In genomic region chr20:47502801-47503239, GRCh38 we compare ENCODE assay signal across 8 cellular contexts. TPM values are rescaled to one million over a fixed set of nuclear protein-coding genes. Genes with fewer than 3 reads are reported as not detected.
DNase-seq lines count a peak whose midpoint lies in the region; ATAC-seq and TF ChIP-seq lines count a peak whose summit lies in the region.

No MANE protein-coding gene starts in this region.

- no peaks in the 10 kb centered on the region for H3K36me3 ChIP-seq in CD4-positive, CD25-positive, alpha-beta regulatory T cell (ENCODE audit: control insufficient read depth, insufficient read depth, low read length)
- H3K36me3 ChIP-seq in RWPE2 (ENCODE audit: low read depth) = peaks cover 11% of the 10 kb centered on the region; the same call in 1 of the 2 replicates
- H3K36me3 ChIP-seq in upper lobe of right lung = no peaks in the 10 kb centered on the region

- peak overlapping the region; percentile 100 for H3K4me3 ChIP-seq in CD4-positive, CD25-positive, alpha-beta regulatory T cell (ENCODE audit: low read depth, low read length)
- H3K4me3 ChIP-seq in HL-60 (replicated peaks; ENCODE audit: insufficient read depth, low read length) (peak overlapping the region; percentile 97), RWPE2 (ENCODE audit: severe bottlenecking) (peak overlapping the region; percentile 84), dorsolateral prefrontal cortex (peak overlapping the region; percentile 68 to 98 (median 91)), upper lobe of right lung (peak overlapping the region; percentile 91)

- no peaks in the 10 kb centered on the region for H3K27me3 ChIP-seq in CD4-positive, CD25-positive, alpha-beta regulatory T cell (ENCODE audit: control insufficient read depth, insufficient read depth, low read length)
- H3K27me3 ChIP-seq in HL-60 (ENCODE audit: insufficient read depth, poor library complexity, severe bottlenecking) (no peaks in the 10 kb centered on the region), RWPE2 (ENCODE audit: insufficient read depth, poor library complexity, severe bottlenecking) (no peaks in the 10 kb centered on the region), dorsolateral prefrontal cortex (no peaks in the 10 kb centered on the region), upper lobe of right lung (no peaks in the 10 kb centered on the region)

- H3K4me1 ChIP-seq in CD4-positive, CD25-positive, alpha-beta regulatory T cell (ENCODE audit: control insufficient read depth, insufficient read depth, low read length, poor library complexity, severe bottlenecking) = peaks cover 53% of the 10 kb centered on the region
- peaks cover 27% of the 10 kb centered on the region for H3K4me1 ChIP-seq in RWPE2 (ENCODE audit: insufficient read depth, poor library complexity, severe bottlenecking)
- H3K4me1 ChIP-seq in upper lobe of right lung = peaks cover 25% of the 10 kb centered on the region

- intact Hi-C loops in dorsolateral prefrontal cortex (cut with DNase I) (loop anchor here in 1 of 2 donors (5.0 kb wide), 1 partner anchor 91 kb away; no protein-coding TSS in a partner anchor), upper lobe of right lung (cut with DNase I) (no loop called here)

- H3K27me3 Mint-ChIP-seq in CD4-positive, CD25-positive, alpha-beta regulatory T cell = no peaks in the 10 kb centered on the region

- peak overlapping the region; percentile 97 to 100 (median 99) for H3K4me3 Mint-ChIP-seq in CD4-positive, CD25-positive, alpha-beta regulatory T cell

- DNase-seq in CD4-positive, CD25-positive, alpha-beta regulatory T cell = peak in 2 of 3 donors; percentile 66 to 85
- DNase-seq in HL-60 (ENCODE audit: low read depth in 1 of 2, low spot score in 1 of 2) (peak; percentile 80 to 86), RWPE2 (ENCODE audit: low spot score) (no peak), dorsolateral prefrontal cortex (peak in 1 of 10 donors; percentile 14), medulla oblongata (ENCODE audit: extremely low spot score) (peak; percentile 65), upper lobe of right lung (no peak), ecto neural progenitor cell (ENCODE audit: low spot score) (no peak), putamen (ENCODE audit: low spot score) (no peak)

- H3K27ac Mint-ChIP-seq in CD4-positive, CD25-positive, alpha-beta regulatory T cell = peak overlapping the region; percentile 92 to 94 (median 94)

- TF ChIP-seq CTCF in HL-60 (IDR thresholded peaks at IDR 0.05; ENCODE audit: insufficient read depth, low read length) = no peak
- TF ChIP-seq CTCF in RWPE2 (IDR thresholded peaks at IDR 0.05; ENCODE audit: poor library complexity, severe bottlenecking) = no peak
- TF ChIP-seq CTCF in dorsolateral prefrontal cortex (IDR thresholded peaks at IDR 0.05 in 54 of 56, conservative IDR thresholded peaks at IDR 0.05 in 2 of 56; ENCODE audit: low read depth in 1 of 56, partially characterized antibody in 56 of 56) = no peak
- TF ChIP-seq CTCF in upper lobe of right lung (IDR thresholded peaks at IDR 0.05) = no peak

- peak overlapping the region; percentile 79 for H3K27ac ChIP-seq in CD4-positive, CD25-positive, alpha-beta regulatory T cell (ENCODE audit: insufficient read depth, low read length, poor library complexity, severe bottlenecking)
- H3K27ac ChIP-seq in HL-60 (replicated peaks) (peak overlapping the region; percentile 72), RWPE2 (ENCODE audit: poor library complexity, severe bottlenecking) (peak overlapping the region; percentile 63), dorsolateral prefrontal cortex (peak overlapping the region in 41 of 59 donors; percentile 0 to 94 (median 85)), upper lobe of right lung (peak overlapping the region; percentile 95)

- peak; percentile 68 to 70 for ATAC-seq in CD4-positive, CD25-positive, alpha-beta regulatory T cell (ENCODE audit: low read depth in 2 of 2)
- ATAC-seq in RWPE2 (ENCODE audit: low read depth) = peak; percentile 23; the same call in 2 of the 3 replicates
- peak; percentile 12 for ATAC-seq in upper lobe of right lung

- peaks cover 27 to 66% (median 49%) of the 10 kb centered on the region in 4 donors for H3K4me1 Mint-ChIP-seq in CD4-positive, CD25-positive, alpha-beta regulatory T cell

- peaks cover 0 to 1% (median 0%) of the 10 kb centered on the region in 7 donors for H3K9me3 Mint-ChIP-seq in CD4-positive, CD25-positive, alpha-beta regulatory T cell

- no peaks in the 10 kb centered on the region for H3K36me3 Mint-ChIP-seq in CD4-positive, CD25-positive, alpha-beta regulatory T cell

- no peaks in the 10 kb centered on the region for H3K9me3 ChIP-seq in CD4-positive, CD25-positive, alpha-beta regulatory T cell (ENCODE audit: control insufficient read depth in 2 of 2, low read length in 2 of 2)
- H3K9me3 ChIP-seq in RWPE2 (ENCODE audit: severe bottlenecking) (no peaks in the 10 kb centered on the region), upper lobe of right lung (no peaks in the 10 kb centered on the region)

RNA-seq across cellular contexts. Expression of gene NCOA3, which starts 1.1 kb away (rescaled TPM):
- 86.6 TPM for total RNA-seq in CD4-positive, CD25-positive, alpha-beta regulatory T cell
- polyA plus RNA-seq in CD4-positive, CD25-positive, alpha-beta regulatory T cell = 10 to 100 TPM; 21.4 to 32.3 (median 24.0) TPM
- total RNA-seq in dorsolateral prefrontal cortex (10 to 100 TPM; 15.5 to 33.7 (median 20.9) TPM), upper lobe of right lung (48.8 TPM)

Comparison
In these comparisons a context has a peak if more than half of its experiments do, and no peak if none do; other contexts are left out.
1. ATAC-seq: peak in every context shown above with its lines; median percentile 69 in CD4-positive, CD25-positive, alpha-beta regulatory T cell; 23 in RWPE2; 12 in upper lobe of right lung.
2. DNase-seq: peak in CD4-positive, CD25-positive, alpha-beta regulatory T cell (2 of 3), HL-60 (2 of 2) and medulla oblongata (single experiment); none in RWPE2 (single experiment), upper lobe of right lung (single experiment), ecto neural progenitor cell (single experiment) and putamen (single experiment).
3. Peak in every context shown above with its lines, with median percentiles within 50 percentile points of each other: H3K27ac ChIP-seq and H3K4me3 ChIP-seq.